9 cellular contexts compared by ENCODE assay signal in the genomic region with DNA sequence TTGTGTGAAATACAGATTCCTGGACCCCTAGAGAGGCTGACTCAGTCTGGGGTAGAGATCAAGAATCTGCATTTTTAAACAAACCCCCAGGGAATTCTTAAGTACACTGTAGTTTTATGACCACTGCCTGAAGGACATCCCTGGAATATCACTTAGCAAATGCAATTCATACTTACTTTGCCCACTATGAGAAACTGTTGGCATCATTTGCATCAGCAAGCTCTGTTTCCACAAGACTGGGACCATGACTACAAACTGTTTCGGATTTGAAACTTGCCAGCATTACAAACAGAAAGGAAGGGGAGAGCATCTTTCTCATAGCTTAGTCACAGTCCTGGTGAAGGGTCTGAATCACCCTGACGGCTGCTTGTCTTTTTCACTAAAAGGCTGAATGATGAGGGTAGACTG.
DNase-seq lines count a peak whose midpoint lies in the region; ATAC-seq and TF ChIP-seq lines count a peak whose summit lies in the region.
"Had no signal": no experiment of that assay in that cellular context is flagged by ENCODE, and none has a peak within 500 bp of the region (broad histone marks: within the 10 kb centered on the region; RNA-seq: fewer than 3 reads in every experiment).

No MANE protein-coding gene starts in this region.

- peaks cover 22 to 71% (median 45%) of the 10 kb centered on the region in 4 donors for H3K4me1 ChIP-seq in stomach

- no peaks in the 10 kb centered on the region for H3K9me3 ChIP-seq in stomach

- no peak for TF ChIP-seq EP300 in stomach (IDR thresholded peaks at IDR 0.05)

- DNase-seq in activated CD8-positive, alpha-beta memory T cell treated with anti-CD3 and anti-CD28 coated beads, Interleukin-2, amount 10 ng/mL, durations not matched to agents 7 days and 5 days = peak; percentile 47
- DNase-seq in activated CD8-positive, alpha-beta memory T cell treated with anti-CD3 and anti-CD28 coated beads, Interleukin-2, amount 50 U/mL, for 48 hours = no peak
- DNase-seq in T-helper 2 cell treated with Interferon-gamma antibody and Interleukin-4, amounts not matched to agents 5 μg/mL and 100 μg/mL, for 36 hours (ENCODE audit: low spot score) = peak; percentile 61
- peak; percentile 82 to 93 for DNase-seq in foreskin fibroblast
- no peak for DNase-seq in stomach
- DNase-seq in immature natural killer cell = no peak
- no peak for DNase-seq in NCI-H1417 (lab: John Stamatoyannopoulos, UW)
- no peak for DNase-seq in SHP77 treated with DMSO at 0.1 percent for 48 hours (lab: John Stamatoyannopoulos, UW)
- DNase-seq: NCI-H2227 treated with DMSO at 0.1 percent for 48 hours had no signal

- no peaks in the 10 kb centered on the region for H3K27me3 ChIP-seq in stomach

- no peaks in the 10 kb centered on the region for H3K36me3 ChIP-seq in stomach

- H3K27ac Mint-ChIP-seq in activated CD8-positive, alpha-beta memory T cell treated with anti-CD3 and anti-CD28 coated beads, Interleukin-2, amount 10 ng/mL, durations not matched to agents 7 days and 5 days = peak overlapping the region; percentile 77
- peak overlapping the region; percentile 41 for H3K27ac Mint-ChIP-seq in T-helper 2 cell treated with Interferon-gamma antibody and Interleukin-4, amounts not matched to agents 5 μg/mL and 100 μg/mL, for 36 hours
- H3K27ac Mint-ChIP-seq in immature natural killer cell = no peak overlapping the region

- peak; percentile 71 for ATAC-seq in activated CD8-positive, alpha-beta memory T cell treated with anti-CD3 and anti-CD28 coated beads, Interleukin-2, amount 10 ng/mL, durations not matched to agents 7 days and 5 days

- H3K9me3 Mint-ChIP-seq in activated CD8-positive, alpha-beta memory T cell treated with anti-CD3 and anti-CD28 coated beads, Interleukin-2, amount 10 ng/mL, durations not matched to agents 7 days and 5 days (ENCODE audit: low read depth) = no peaks in the 10 kb centered on the region
- H3K9me3 Mint-ChIP-seq in T-helper 2 cell treated with Interferon-gamma antibody and Interleukin-4, amounts not matched to agents 5 μg/mL and 100 μg/mL, for 36 hours = no peaks in the 10 kb centered on the region
- no peaks in the 10 kb centered on the region for H3K9me3 Mint-ChIP-seq in immature natural killer cell

- no peak for TF ChIP-seq POLR2A in stomach (IDR thresholded peaks at IDR 0.05)

- intact Hi-C loops in stomach (cut with DNase I; ENCODE audit: low total_unique reads) = no loop called here

- WGBS in stomach, 5 donors = 21 to 54% (median 32%) methylated on average over 2 of the region's 2 CpGs

- peaks cover 5% of the 10 kb centered on the region for H3K36me3 Mint-ChIP-seq in activated CD8-positive, alpha-beta memory T cell treated with anti-CD3 and anti-CD28 coated beads, Interleukin-2, amount 10 ng/mL, durations not matched to agents 7 days and 5 days
- H3K36me3 Mint-ChIP-seq in T-helper 2 cell treated with Interferon-gamma antibody and Interleukin-4, amounts not matched to agents 5 μg/mL and 100 μg/mL, for 36 hours (ENCODE audit: low read depth) = no peaks in the 10 kb centered on the region
- no peaks in the 10 kb centered on the region for H3K36me3 Mint-ChIP-seq in immature natural killer cell

- H3K4me1 Mint-ChIP-seq in activated CD8-positive, alpha-beta memory T cell treated with anti-CD3 and anti-CD28 coated beads, Interleukin-2, amount 10 ng/mL, durations not matched to agents 7 days and 5 days = peaks cover 81% of the 10 kb centered on the region
- peaks cover 68% of the 10 kb centered on the region for H3K4me1 Mint-ChIP-seq in T-helper 2 cell treated with Interferon-gamma antibody and Interleukin-4, amounts not matched to agents 5 μg/mL and 100 μg/mL, for 36 hours (ENCODE audit: low read depth)
- peaks cover 51 to 62% of the 10 kb centered on the region in 2 donors for H3K4me1 Mint-ChIP-seq in immature natural killer cell

- H3K4me3 ChIP-seq in foreskin fibroblast (ENCODE audit: low read depth in 1 of 2, low read length in 2 of 2) (no peak overlapping the region), stomach (no peak overlapping the region)

- peak overlapping the region in 3 of 5 donors; percentile 10 to 35 (median 17) for H3K27ac ChIP-seq in stomach

- TF ChIP-seq CTCF in foreskin fibroblast (IDR thresholded peaks at IDR 0.05; ENCODE audit: low read depth, low read length) (no peak), stomach (IDR thresholded peaks at IDR 0.05) (no peak)

- H3K27me3 Mint-ChIP-seq in activated CD8-positive, alpha-beta memory T cell treated with anti-CD3 and anti-CD28 coated beads, Interleukin-2, amount 10 ng/mL, durations not matched to agents 7 days and 5 days = no peaks in the 10 kb centered on the region
- no peaks in the 10 kb centered on the region for H3K27me3 Mint-ChIP-seq in T-helper 2 cell treated with Interferon-gamma antibody and Interleukin-4, amounts not matched to agents 5 μg/mL and 100 μg/mL, for 36 hours (ENCODE audit: low read depth)
- H3K27me3 Mint-ChIP-seq in immature natural killer cell (ENCODE audit: low read depth in 3 of 3) = peaks cover 2% of the 10 kb centered on the region in 3 donors

- CTCF ChIA-PET in activated CD8-positive, alpha-beta memory T cell treated with anti-CD3 and anti-CD28 coated beads, Interleukin-2, amount 10 ng/mL, durations not matched to agents 7 days and 5 days (lab: Charles Lee) = interaction anchor here (0.7 to 2.6 kb wide), 4 partner anchors 21 to 66 kb away, joined by 3 to 7 read pairs (median 4); partner anchors contain the start of gene MLLT3

- H3K4me3 Mint-ChIP-seq in activated CD8-positive, alpha-beta memory T cell treated with anti-CD3 and anti-CD28 coated beads, Interleukin-2, amount 10 ng/mL, durations not matched to agents 7 days and 5 days = no peak overlapping the region
- H3K4me3 Mint-ChIP-seq in T-helper 2 cell treated with Interferon-gamma antibody and Interleukin-4, amounts not matched to agents 5 μg/mL and 100 μg/mL, for 36 hours = peak overlapping the region; percentile 33
- no peak overlapping the region for H3K4me3 Mint-ChIP-seq in immature natural killer cell

Comparison
In these comparisons a context has a peak if more than half of its experiments do, and no peak if none do; other contexts are left out.
1. DNase-seq: peak in activated CD8-positive, alpha-beta memory T cell treated with anti-CD3 and anti-CD28 coated beads, Interleukin-2, amount 10 ng/mL, durations not matched to agents 7 days and 5 days (single experiment), T-helper 2 cell treated with Interferon-gamma antibody and Interleukin-4, amounts not matched to agents 5 μg/mL and 100 μg/mL, for 36 hours (single experiment) and foreskin fibroblast (2 of 2); none in activated CD8-positive, alpha-beta memory T cell treated with anti-CD3 and anti-CD28 coated beads, Interleukin-2, amount 50 U/mL, for 48 hours (single experiment), stomach (single experiment), immature natural killer cell (0 of 3), NCI-H1417 (0 of 3) and SHP77 treated with DMSO at 0.1 percent for 48 hours (single experiment).
2. H3K27ac Mint-ChIP-seq: peak in activated CD8-positive, alpha-beta memory T cell treated with anti-CD3 and anti-CD28 coated beads, Interleukin-2, amount 10 ng/mL, durations not matched to agents 7 days and 5 days (single experiment) and T-helper 2 cell treated with Interferon-gamma antibody and Interleukin-4, amounts not matched to agents 5 μg/mL and 100 μg/mL, for 36 hours (single experiment); none in immature natural killer cell (0 of 6).